24 cellular contexts compared by ENCODE assay signal in genomic region chr7:41507686-41508268, GRCh38.
"Had no signal": no experiment of that assay in that cellular context is flagged by ENCODE, and none has a peak within 500 bp of the region (broad histone marks: within the 10 kb centered on the region; RNA-seq: fewer than 3 reads in every experiment).

No MANE protein-coding gene starts in this region.

- H3K4me3 Mint-ChIP-seq: activated naive CD8-positive, alpha-beta T cell; effector memory CD8-positive, alpha-beta T cell; naive B cell had no signal

- H3K4me3 ChIP-seq: body of pancreas, colonic mucosa, heart right ventricle, left ventricle myocardium inferior, lung, pancreas, prostate gland, smooth muscle cell, suprapubic skin, tibial artery, upper lobe of right lung had no signal

- H3K27me3 Mint-ChIP-seq: activated naive CD8-positive, alpha-beta T cell; effector memory CD8-positive, alpha-beta T cell had no signal

- DNase-seq: activated CD4-positive, alpha-beta T cell treated with anti-CD3 and anti-CD28 coated beads for 48 hours; activated CD4-positive, alpha-beta T cell treated with anti-CD3 and anti-CD28 coated beads, Interleukin-2, amount 50 U/mL, for 48 hours; activated CD8-positive, alpha-beta memory T cell treated with anti-CD3 and anti-CD28 coated beads for 24 hours; activated effector memory CD4-positive, alpha-beta T cell treated with Interleukin-2 at 50 U/mL for 16 hours; activated naive CD4-positive, alpha-beta T cell treated with Interleukin-2 at 50 U/mL for 16 hours; aorta; body of pancreas; colonic mucosa; effector memory CD8-positive, alpha-beta T cell; foreskin fibroblast; heart right ventricle; kidney glomerular epithelial cell; left ventricle myocardium inferior; naive B cell; nucleus accumbens; pancreas; stimulated activated naive CD4-positive, alpha-beta T cell; tibial artery; upper lobe of right lung had no signal

- H3K9me3 ChIP-seq: body of pancreas, colonic mucosa, heart right ventricle, left ventricle myocardium inferior, pancreas, prostate gland, suprapubic skin, tibial artery, upper lobe of right lung had no signal

- H3K27me3 ChIP-seq: body of pancreas, colonic mucosa, heart right ventricle, pancreas, suprapubic skin, tibial artery, upper lobe of right lung had no signal

- H3K4me1 Mint-ChIP-seq: naive B cell had no signal

- H3K27ac ChIP-seq: body of pancreas, colonic mucosa, heart right ventricle, left ventricle myocardium inferior, pancreas, prostate gland, suprapubic skin, tibial artery, upper lobe of right lung had no signal

- ATAC-seq: body of pancreas; effector memory CD8-positive, alpha-beta T cell; heart right ventricle; pancreas; upper lobe of right lung had no signal

- H3K36me3 ChIP-seq: colonic mucosa, heart right ventricle, left ventricle myocardium inferior, pancreas, prostate gland, suprapubic skin, tibial artery, upper lobe of right lung had no signal

- H3K4me1 ChIP-seq: body of pancreas, colonic mucosa, heart right ventricle, left ventricle myocardium inferior, pancreas, prostate gland, suprapubic skin, tibial artery, upper lobe of right lung had no signal

- H3K27ac Mint-ChIP-seq: activated naive CD8-positive, alpha-beta T cell; effector memory CD8-positive, alpha-beta T cell; naive B cell had no signal

- H3K36me3 Mint-ChIP-seq: activated naive CD8-positive, alpha-beta T cell; naive B cell had no signal
